11 cellular contexts compared by ENCODE assay signal in genomic region chr15:44319385-44319784, GRCh38.
DNase-seq lines count a peak whose midpoint lies in the region; ATAC-seq and FAIRE-seq lines count a peak whose summit lies in the region.
"Had no signal": no experiment of that assay in that cellular context is flagged by ENCODE, and none has a peak within 500 bp of the region (broad histone marks: within the 10 kb centered on the region; RNA-seq: fewer than 3 reads in every experiment).

No MANE protein-coding gene starts in this region.

- DNase-seq in GM19239 (ENCODE audit: insufficient read length, low spot score) (peak; percentile 18), OCI-M1 (lab: John Stamatoyannopoulos, UW) (peak; percentile 27), NCI-H1417 treated with DMSO at 0.1 percent for 48 hours (lab: John Stamatoyannopoulos, UW) (no peak), HPDE6-E6E7 (ENCODE audit: extremely low spot score) (no peak), NCI-H748 (lab: John Stamatoyannopoulos, UW; ENCODE audit: unreplicated experiment) (no peak)
- DNase-seq: mucosa of descending colon, SIG-M5 had no signal

- peak overlapping the region; percentile 18; the same call in 1 of the 2 replicates for H3K4me3 ChIP-seq in GM08714 (ENCODE audit: low read length)
- H3K4me3 ChIP-seq: mucosa of descending colon had no signal

- peak; percentile 72 for ATAC-seq in HG02885 (IDR thresholded peaks at IDR 0.05; ENCODE audit: poor library complexity, unreplicated experiment)
- ATAC-seq in GM21526 (IDR thresholded peaks at IDR 0.05; ENCODE audit: low FRiP score, unreplicated experiment) = no peak
- ATAC-seq: mucosa of descending colon had no signal

- FAIRE-seq in GM19239 (lab: Jason Lieb, UNC) = peak; percentile 100
- FAIRE-seq: bronchial epithelial cell had no signal

Comparison
In these comparisons a context has a peak if more than half of its experiments do, and no peak if none do; other contexts are left out.
1. DNase-seq: peak in GM19239 (single experiment) and OCI-M1 (single experiment); none in NCI-H1417 treated with DMSO at 0.1 percent for 48 hours (single experiment), HPDE6-E6E7 (single experiment) and NCI-H748 (single experiment).